ENCODE assay signal across 1 cellular context in the genomic region with DNA sequence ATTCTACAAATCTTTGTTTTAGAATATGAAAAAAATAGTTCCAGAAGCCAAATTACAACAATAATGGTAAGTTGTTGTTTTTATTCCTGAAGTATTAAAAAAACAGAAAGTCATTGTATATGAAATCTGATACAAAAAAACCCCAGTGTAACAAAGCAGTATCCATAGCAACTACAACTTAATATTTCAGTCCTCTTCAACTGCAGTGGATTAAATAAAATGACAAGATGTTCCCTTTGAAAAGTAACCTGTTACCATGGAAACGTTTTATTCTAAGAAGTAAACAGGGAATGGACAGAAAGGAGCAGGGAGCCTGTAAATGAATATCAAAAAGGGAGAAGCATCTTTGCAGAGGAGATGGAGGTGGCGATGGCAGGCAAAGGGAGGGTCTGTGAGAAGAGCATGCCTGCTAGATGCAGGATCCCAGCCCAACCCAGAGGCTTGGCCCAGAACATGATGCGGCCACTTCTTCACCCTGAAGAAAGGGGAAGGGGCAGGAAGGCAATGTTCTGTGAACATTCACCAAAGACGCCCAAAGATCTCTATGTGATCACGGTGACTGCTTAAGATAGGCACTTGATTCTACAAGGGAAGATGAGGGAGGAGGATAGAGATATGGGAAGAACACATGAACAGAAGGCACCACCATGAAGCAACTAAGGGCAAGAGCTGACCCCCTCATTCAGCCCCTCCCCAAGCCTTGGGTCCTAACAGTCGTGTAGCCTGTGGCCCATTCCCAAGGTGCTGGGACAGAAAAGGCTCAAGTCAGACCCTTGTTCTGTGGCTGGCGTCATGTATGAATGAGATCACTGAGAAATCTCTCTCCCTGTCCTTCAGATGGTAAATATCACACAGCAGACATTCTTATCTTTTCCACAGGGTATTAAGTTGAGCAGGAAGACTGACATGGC.
TF ChIP-seq lines count a peak whose summit lies in the region.

No MANE protein-coding gene starts in this region.

TF ChIP-seq in GM23338, 12 proteins besides CTCF, POLR2A, EP300 and RAD21 (continued from another document):
- TF ChIP-seq, protein P1, sequence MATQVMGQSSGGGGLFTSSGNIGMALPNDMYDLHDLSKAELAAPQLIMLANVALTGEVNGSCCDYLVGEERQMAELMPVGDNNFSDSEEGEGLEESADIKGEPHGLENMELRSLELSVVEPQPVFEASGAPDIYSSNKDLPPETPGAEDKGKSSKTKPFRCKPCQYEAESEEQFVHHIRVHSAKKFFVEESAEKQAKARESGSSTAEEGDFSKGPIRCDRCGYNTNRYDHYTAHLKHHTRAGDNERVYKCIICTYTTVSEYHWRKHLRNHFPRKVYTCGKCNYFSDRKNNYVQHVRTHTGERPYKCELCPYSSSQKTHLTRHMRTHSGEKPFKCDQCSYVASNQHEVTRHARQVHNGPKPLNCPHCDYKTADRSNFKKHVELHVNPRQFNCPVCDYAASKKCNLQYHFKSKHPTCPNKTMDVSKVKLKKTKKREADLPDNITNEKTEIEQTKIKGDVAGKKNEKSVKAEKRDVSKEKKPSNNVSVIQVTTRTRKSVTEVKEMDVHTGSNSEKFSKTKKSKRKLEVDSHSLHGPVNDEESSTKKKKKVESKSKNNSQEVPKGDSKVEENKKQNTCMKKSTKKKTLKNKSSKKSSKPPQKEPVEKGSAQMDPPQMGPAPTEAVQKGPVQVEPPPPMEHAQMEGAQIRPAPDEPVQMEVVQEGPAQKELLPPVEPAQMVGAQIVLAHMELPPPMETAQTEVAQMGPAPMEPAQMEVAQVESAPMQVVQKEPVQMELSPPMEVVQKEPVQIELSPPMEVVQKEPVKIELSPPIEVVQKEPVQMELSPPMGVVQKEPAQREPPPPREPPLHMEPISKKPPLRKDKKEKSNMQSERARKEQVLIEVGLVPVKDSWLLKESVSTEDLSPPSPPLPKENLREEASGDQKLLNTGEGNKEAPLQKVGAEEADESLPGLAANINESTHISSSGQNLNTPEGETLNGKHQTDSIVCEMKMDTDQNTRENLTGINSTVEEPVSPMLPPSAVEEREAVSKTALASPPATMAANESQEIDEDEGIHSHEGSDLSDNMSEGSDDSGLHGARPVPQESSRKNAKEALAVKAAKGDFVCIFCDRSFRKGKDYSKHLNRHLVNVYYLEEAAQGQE (IDR thresholded peaks at IDR 0.05; ENCODE audit: unreplicated experiment), result no peak
